Comparison of ENCODE assay signal across 8 cellular contexts in the genomic region with DNA sequence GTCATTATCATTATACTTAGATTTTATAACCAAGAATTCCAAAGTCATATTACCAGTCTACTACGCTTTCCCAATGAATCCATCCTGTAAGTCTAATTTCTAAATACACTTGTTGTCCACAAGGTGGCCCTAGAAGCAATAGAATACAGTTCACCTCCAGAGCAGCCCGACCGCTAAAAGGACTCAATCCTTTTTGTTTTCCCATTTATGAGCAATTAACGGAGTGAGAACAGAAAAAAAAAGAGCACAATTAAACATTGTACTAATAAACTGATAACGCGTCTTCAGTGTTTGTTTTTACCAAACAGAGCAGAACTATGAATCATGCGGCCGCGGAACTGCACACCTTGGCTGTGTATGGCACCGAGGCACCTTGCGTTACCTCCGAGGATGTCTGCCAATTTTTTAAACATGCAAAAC.
DNase-seq lines count a peak whose midpoint lies in the region; ATAC-seq, FAIRE-seq and TF ChIP-seq lines count a peak whose summit lies in the region.

No MANE protein-coding gene starts in this region.

- H3K9me3 ChIP-seq in stomach, result peaks cover 0 to 3% (median 3%) of the 10 kb centered on the region in 4 donors

- peaks cover 0 to 22% (median 16%) of the 10 kb centered on the region in 4 donors for H3K4me1 ChIP-seq in stomach

- H3K36me3 ChIP-seq in stomach, result no peaks in the 10 kb centered on the region

- peak overlapping the region in 2 of 5 donors; percentile 24 to 46 for H3K27ac ChIP-seq in stomach

- no peaks in the 10 kb centered on the region for H3K36me3 Mint-ChIP-seq in activated T-cell treated with anti-CD3 and anti-CD28 coated beads, Interleukin-2, amount 50 U/mL, for 24 hours (ENCODE audit: low read depth)
- H3K36me3 Mint-ChIP-seq in dendritic cell treated with granulocyte-macrophage colony-stimulating factor and Interleukin-4, amounts not matched to agents 40 ng/mL and 50 ng/mL, for 4 days (ENCODE audit: low read depth), result no peaks in the 10 kb centered on the region

- peaks cover 2% of the 10 kb centered on the region for H3K9me3 Mint-ChIP-seq in activated T-cell treated with anti-CD3 and anti-CD28 coated beads, Interleukin-2, amount 50 U/mL, for 24 hours
- peaks cover under 1% of the 10 kb centered on the region for H3K9me3 Mint-ChIP-seq in dendritic cell treated with granulocyte-macrophage colony-stimulating factor and Interleukin-4, amounts not matched to agents 40 ng/mL and 50 ng/mL, for 4 days

- H3K4me3 ChIP-seq in Jurkat, Clone E6-1 (ENCODE audit: low read length), result no peak overlapping the region
- H3K4me3 ChIP-seq in stomach, result peak overlapping the region; percentile 30 to 42 (median 36)

- peak in 5 of 7 experiments; percentile 44 to 81 (median 65) for TF ChIP-seq CTCF in stomach (IDR thresholded peaks at IDR 0.05)

- DNase-seq in activated T-cell treated with anti-CD3 and anti-CD28 coated beads, Interleukin-2, amount 50 U/mL, for 24 hours, result no peak
- DNase-seq in activated T-cell treated with anti-CD3 and anti-CD28 coated beads for 4 hours (no peak), RCC 7860 (ENCODE audit: low spot score) (peak; percentile 72), left kidney (ENCODE audit: low read depth, low spot score) (peak; percentile 93), stomach (peak; percentile 60)
- DNase-seq in Jurkat, Clone E6-1 (ENCODE audit: low read depth, low spot score), result peak; percentile 49

- 2 to 5% (median 3%) methylated on average over 12 of the region's 12 CpGs for WGBS in stomach, 5 donors

- TF ChIP-seq POLR2A in stomach (IDR thresholded peaks at IDR 0.05), result no peak

- peaks cover 59% of the 10 kb centered on the region for H3K27me3 Mint-ChIP-seq in activated T-cell treated with anti-CD3 and anti-CD28 coated beads, Interleukin-2, amount 50 U/mL, for 24 hours
- H3K27me3 Mint-ChIP-seq in dendritic cell treated with granulocyte-macrophage colony-stimulating factor and Interleukin-4, amounts not matched to agents 40 ng/mL and 50 ng/mL, for 4 days, result peaks cover 31% of the 10 kb centered on the region

- intact Hi-C loops in dendritic cell treated with granulocyte-macrophage colony-stimulating factor and Interleukin-4, amounts not matched to agents 40 ng/mL and 50 ng/mL, for 4 days (cut with micrococcal nuclease), result loop anchor here (1.0 to 5.0 kb wide), 3 partner anchors 160 to 475 kb away; a partner anchor contains a TSS
- intact Hi-C loops in stomach (cut with DNase I; ENCODE audit: low total_unique reads), result no loop called here

- ATAC-seq in HG03565 (IDR thresholded peaks at IDR 0.05; ENCODE audit: unreplicated experiment), result no peak

- peaks cover 0 to 10% (median 0%) of the 10 kb centered on the region in 3 donors for H3K27me3 ChIP-seq in stomach

- H3K4me3 Mint-ChIP-seq in activated T-cell treated with anti-CD3 and anti-CD28 coated beads, Interleukin-2, amount 50 U/mL, for 24 hours, result peak overlapping the region; percentile 70
- H3K4me3 Mint-ChIP-seq in dendritic cell treated with granulocyte-macrophage colony-stimulating factor and Interleukin-4, amounts not matched to agents 40 ng/mL and 50 ng/mL, for 4 days, result peak overlapping the region; percentile 50

- peak; percentile 90 for FAIRE-seq in RCC 7860 (lab: Jason Lieb, UNC)

- no peak overlapping the region for H3K27ac Mint-ChIP-seq in activated T-cell treated with anti-CD3 and anti-CD28 coated beads, Interleukin-2, amount 50 U/mL, for 24 hours
- H3K27ac Mint-ChIP-seq in dendritic cell treated with granulocyte-macrophage colony-stimulating factor and Interleukin-4, amounts not matched to agents 40 ng/mL and 50 ng/mL, for 4 days, result no peak overlapping the region

- TF ChIP-seq EP300 in stomach (IDR thresholded peaks at IDR 0.05), result no peak

- H3K4me1 Mint-ChIP-seq in activated T-cell treated with anti-CD3 and anti-CD28 coated beads, Interleukin-2, amount 50 U/mL, for 24 hours (ENCODE audit: low read depth), result peaks cover 12% of the 10 kb centered on the region
- peaks cover 12% of the 10 kb centered on the region for H3K4me1 Mint-ChIP-seq in dendritic cell treated with granulocyte-macrophage colony-stimulating factor and Interleukin-4, amounts not matched to agents 40 ng/mL and 50 ng/mL, for 4 days (ENCODE audit: low read depth)

Comparison
In these comparisons a context has a peak if more than half of its experiments do, and no peak if none do; other contexts are left out.
1. DNase-seq: peak in Jurkat, Clone E6-1 (single experiment), RCC 7860 (single experiment), left kidney (single experiment) and stomach (single experiment); none in activated T-cell treated with anti-CD3 and anti-CD28 coated beads, Interleukin-2, amount 50 U/mL, for 24 hours (single experiment) and activated T-cell treated with anti-CD3 and anti-CD28 coated beads for 4 hours (single experiment).